Comparison of ENCODE assay signal across 1 cellular context in the genomic region with DNA sequence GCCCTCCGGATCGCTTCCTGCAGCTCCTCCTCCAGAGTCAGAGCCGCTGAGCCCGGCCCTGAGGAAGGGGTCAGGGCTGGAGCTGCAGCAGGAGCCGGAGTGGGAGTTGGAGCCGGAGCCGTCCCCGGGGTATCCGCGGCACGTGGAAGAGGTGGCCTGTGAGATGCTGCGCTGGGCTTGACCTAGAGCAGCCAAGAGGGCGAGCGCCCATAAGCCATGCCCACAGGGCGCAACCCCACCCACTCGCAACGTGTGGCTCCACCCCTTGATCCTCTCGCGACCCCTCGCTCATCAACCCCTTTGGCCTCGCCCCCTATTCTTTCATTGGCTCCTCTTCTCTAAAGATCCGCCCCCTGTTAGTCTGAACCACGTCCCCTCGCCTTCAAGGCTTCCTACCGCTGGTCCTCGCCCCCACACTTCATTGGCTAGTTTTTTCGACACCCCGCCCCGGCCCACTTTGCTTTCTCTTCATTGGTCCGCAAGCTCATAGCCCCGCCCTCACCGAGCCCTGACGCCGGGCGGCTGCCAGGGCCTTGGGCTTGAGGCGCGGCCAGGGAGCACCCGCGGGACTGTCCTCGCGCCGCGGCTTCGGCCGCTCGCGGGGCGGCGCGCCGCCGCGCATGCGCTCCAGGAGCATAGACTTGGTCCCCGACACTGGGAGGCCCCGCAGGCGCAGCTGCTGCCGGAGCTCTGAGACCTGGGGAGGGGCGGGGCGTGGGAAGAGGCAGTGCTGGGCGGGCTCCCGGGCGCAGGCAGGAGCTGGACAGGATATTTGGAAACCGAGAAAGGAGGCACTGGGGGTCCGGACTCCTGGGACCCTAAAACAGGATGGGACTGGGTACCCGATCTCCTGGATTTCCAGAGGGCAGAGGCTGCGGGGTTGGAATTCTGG.
TF ChIP-seq lines count a peak whose summit lies in the region.

No MANE protein-coding gene starts in this region.

TF ChIP-seq in HEK293, 187 proteins besides CTCF, POLR2A, EP300 and RAD21 (continued from another document and continues in another):
- TF ChIP-seq, protein P1, sequence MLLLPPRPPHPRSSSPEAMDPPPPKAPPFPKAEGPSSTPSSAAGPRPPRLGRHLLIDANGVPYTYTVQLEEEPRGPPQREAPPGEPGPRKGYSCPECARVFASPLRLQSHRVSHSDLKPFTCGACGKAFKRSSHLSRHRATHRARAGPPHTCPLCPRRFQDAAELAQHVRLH (tag by site-specific recombination; IDR thresholded peaks at IDR 0.05) = 0 out of 2 replicates have a peak, but pooled peaks have one; percentile 40
- TF ChIP-seq ZNF394 (tag by site-specific recombination; IDR thresholded peaks at IDR 0.05; ENCODE audit: borderline replicate concordance) (no peak), BCL11A (tag by site-specific recombination; IDR thresholded peaks at IDR 0.05; ENCODE audit: low read depth) (0 out of 2 replicates have a peak, but pooled peaks have one; percentile 13), ZNF785 (tag by site-specific recombination; IDR thresholded peaks at IDR 0.05) (no peak), ZBTB17 (tag by site-specific recombination; IDR thresholded peaks at IDR 0.05) (peak; percentile 74), TRIM28 (IDR thresholded peaks at IDR 0.05; ENCODE audit: borderline replicate concordance, low read length) (no peak), ZNF335 (tag by site-specific recombination; conservative IDR thresholded peaks at IDR 0.05) (peak; percentile 55), ZNF76 (tag by site-specific recombination; IDR thresholded peaks at IDR 0.05; ENCODE audit: borderline replicate concordance, low read depth) (no peak), ZNF654 (tag by site-specific recombination; IDR thresholded peaks at IDR 0.05; ENCODE audit: low read depth) (no peak), EGR2 (tag by site-specific recombination; IDR thresholded peaks at IDR 0.05; ENCODE audit: low read depth) (peak; percentile 67), ZNF112 (tag by site-specific recombination; IDR thresholded peaks at IDR 0.05) (no peak), ZFHX2 (tag by site-specific recombination; conservative IDR thresholded peaks at IDR 0.05) (peak; percentile 79), ZNF366 (tag by site-specific recombination; conservative IDR thresholded peaks at IDR 0.05) (peak; percentile 77), ZNF202 (tag by site-specific recombination; IDR thresholded peaks at IDR 0.05; ENCODE audit: borderline replicate concordance) (no peak), SP3 (tag by site-specific recombination; IDR thresholded peaks at IDR 0.05) (peak; percentile 98), HOXA7 (CRISPR knock-in tag; IDR thresholded peaks at IDR 0.05; ENCODE audit: borderline replicate concordance) (no peak), ZBTB8A (tag by site-specific recombination; IDR thresholded peaks at IDR 0.05) (peak; percentile 98), ZNF544 (tag by site-specific recombination; IDR thresholded peaks at IDR 0.05) (no peak), ZNF558 (tag by site-specific recombination; IDR thresholded peaks at IDR 0.05) (no peak), ZNF302 (tag by site-specific recombination; IDR thresholded peaks at IDR 0.05; ENCODE audit: low read depth) (no peak), ZNF596 (tag by site-specific recombination; IDR thresholded peaks at IDR 0.05) (no peak), KLF7 (tag by site-specific recombination; IDR thresholded peaks at IDR 0.05; ENCODE audit: borderline replicate concordance) (peak; percentile 41; the same call in 1 of the 2 replicates), ZNF670 (tag by site-specific recombination; IDR thresholded peaks at IDR 0.05; ENCODE audit: low read depth) (no peak), ZNF510 (tag by site-specific recombination; IDR thresholded peaks at IDR 0.05; ENCODE audit: insufficient replicate concordance) (no peak), YY1 (tag by site-specific recombination; IDR thresholded peaks at IDR 0.05) (no peak), ZBTB1 (tag by site-specific recombination; IDR thresholded peaks at IDR 0.05) (no peak), ZNF585B (tag by site-specific recombination; IDR thresholded peaks at IDR 0.05) (no peak)
- TF ChIP-seq, protein P2, sequence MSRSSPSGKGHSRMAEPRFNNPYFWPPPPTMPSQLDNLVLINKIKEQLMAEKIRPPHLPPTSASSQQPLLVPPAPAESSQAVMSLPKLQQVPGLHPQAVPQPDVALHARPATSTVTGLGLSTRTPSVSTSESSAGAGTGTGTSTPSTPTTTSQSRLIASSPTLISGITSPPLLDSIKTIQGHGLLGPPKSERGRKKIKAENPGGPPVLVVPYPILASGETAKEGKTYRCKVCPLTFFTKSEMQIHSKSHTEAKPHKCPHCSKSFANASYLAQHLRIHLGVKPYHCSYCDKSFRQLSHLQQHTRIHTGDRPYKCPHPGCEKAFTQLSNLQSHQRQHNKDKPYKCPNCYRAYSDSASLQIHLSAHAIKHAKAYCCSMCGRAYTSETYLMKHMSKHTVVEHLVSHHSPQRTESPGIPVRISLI (tag by site-specific recombination; IDR thresholded peaks at IDR 0.05) = no peak
- TF ChIP-seq, protein P3, sequence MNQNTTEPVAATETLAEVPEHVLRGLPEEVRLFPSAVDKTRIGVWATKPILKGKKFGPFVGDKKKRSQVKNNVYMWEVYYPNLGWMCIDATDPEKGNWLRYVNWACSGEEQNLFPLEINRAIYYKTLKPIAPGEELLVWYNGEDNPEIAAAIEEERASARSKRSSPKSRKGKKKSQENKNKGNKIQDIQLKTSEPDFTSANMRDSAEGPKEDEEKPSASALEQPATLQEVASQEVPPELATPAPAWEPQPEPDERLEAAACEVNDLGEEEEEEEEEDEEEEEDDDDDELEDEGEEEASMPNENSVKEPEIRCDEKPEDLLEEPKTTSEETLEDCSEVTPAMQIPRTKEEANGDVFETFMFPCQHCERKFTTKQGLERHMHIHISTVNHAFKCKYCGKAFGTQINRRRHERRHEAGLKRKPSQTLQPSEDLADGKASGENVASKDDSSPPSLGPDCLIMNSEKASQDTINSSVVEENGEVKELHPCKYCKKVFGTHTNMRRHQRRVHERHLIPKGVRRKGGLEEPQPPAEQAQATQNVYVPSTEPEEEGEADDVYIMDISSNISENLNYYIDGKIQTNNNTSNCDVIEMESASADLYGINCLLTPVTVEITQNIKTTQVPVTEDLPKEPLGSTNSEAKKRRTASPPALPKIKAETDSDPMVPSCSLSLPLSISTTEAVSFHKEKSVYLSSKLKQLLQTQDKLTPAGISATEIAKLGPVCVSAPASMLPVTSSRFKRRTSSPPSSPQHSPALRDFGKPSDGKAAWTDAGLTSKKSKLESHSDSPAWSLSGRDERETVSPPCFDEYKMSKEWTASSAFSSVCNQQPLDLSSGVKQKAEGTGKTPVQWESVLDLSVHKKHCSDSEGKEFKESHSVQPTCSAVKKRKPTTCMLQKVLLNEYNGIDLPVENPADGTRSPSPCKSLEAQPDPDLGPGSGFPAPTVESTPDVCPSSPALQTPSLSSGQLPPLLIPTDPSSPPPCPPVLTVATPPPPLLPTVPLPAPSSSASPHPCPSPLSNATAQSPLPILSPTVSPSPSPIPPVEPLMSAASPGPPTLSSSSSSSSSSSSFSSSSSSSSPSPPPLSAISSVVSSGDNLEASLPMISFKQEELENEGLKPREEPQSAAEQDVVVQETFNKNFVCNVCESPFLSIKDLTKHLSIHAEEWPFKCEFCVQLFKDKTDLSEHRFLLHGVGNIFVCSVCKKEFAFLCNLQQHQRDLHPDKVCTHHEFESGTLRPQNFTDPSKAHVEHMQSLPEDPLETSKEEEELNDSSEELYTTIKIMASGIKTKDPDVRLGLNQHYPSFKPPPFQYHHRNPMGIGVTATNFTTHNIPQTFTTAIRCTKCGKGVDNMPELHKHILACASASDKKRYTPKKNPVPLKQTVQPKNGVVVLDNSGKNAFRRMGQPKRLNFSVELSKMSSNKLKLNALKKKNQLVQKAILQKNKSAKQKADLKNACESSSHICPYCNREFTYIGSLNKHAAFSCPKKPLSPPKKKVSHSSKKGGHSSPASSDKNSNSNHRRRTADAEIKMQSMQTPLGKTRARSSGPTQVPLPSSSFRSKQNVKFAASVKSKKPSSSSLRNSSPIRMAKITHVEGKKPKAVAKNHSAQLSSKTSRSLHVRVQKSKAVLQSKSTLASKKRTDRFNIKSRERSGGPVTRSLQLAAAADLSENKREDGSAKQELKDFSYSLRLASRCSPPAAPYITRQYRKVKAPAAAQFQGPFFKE (tag by site-specific recombination; IDR thresholded peaks at IDR 0.05; ENCODE audit: borderline replicate concordance) = no peak
- TF ChIP-seq, protein P4, sequence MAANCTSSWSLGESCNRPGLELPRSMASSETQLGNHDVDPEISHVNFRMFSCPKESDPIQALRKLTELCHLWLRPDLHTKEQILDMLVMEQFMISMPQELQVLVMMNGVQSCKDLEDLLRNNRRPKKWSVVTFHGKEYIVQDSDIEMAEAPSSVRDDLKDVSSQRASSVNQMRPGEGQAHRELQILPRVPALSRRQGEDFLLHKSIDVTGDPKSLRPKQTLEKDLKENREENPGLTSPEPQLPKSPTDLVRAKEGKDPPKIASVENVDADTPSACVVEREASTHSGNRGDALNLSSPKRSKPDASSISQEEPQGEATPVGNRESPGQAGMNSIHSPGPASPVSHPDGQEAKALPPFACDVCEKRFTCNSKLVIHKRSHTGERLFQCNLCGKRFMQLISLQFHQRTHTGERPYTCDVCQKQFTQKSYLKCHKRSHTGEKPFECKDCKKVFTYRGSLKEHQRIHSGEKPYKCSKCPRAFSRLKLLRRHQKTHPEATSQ (tag by site-specific recombination; IDR thresholded peaks at IDR 0.05) = no peak
- TF ChIP-seq, protein P5, sequence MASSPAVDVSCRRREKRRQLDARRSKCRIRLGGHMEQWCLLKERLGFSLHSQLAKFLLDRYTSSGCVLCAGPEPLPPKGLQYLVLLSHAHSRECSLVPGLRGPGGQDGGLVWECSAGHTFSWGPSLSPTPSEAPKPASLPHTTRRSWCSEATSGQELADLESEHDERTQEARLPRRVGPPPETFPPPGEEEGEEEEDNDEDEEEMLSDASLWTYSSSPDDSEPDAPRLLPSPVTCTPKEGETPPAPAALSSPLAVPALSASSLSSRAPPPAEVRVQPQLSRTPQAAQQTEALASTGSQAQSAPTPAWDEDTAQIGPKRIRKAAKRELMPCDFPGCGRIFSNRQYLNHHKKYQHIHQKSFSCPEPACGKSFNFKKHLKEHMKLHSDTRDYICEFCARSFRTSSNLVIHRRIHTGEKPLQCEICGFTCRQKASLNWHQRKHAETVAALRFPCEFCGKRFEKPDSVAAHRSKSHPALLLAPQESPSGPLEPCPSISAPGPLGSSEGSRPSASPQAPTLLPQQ (tag by site-specific recombination; IDR thresholded peaks at IDR 0.05) = 0 out of 2 replicates have a peak, but pooled peaks have one; percentile 7
- TF ChIP-seq, protein P6, sequence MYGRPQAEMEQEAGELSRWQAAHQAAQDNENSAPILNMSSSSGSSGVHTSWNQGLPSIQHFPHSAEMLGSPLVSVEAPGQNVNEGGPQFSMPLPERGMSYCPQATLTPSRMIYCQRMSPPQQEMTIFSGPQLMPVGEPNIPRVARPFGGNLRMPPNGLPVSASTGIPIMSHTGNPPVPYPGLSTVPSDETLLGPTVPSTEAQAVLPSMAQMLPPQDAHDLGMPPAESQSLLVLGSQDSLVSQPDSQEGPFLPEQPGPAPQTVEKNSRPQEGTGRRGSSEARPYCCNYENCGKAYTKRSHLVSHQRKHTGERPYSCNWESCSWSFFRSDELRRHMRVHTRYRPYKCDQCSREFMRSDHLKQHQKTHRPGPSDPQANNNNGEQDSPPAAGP (tag by site-specific recombination; IDR thresholded peaks at IDR 0.05) = no peak
- TF ChIP-seq, protein P7, sequence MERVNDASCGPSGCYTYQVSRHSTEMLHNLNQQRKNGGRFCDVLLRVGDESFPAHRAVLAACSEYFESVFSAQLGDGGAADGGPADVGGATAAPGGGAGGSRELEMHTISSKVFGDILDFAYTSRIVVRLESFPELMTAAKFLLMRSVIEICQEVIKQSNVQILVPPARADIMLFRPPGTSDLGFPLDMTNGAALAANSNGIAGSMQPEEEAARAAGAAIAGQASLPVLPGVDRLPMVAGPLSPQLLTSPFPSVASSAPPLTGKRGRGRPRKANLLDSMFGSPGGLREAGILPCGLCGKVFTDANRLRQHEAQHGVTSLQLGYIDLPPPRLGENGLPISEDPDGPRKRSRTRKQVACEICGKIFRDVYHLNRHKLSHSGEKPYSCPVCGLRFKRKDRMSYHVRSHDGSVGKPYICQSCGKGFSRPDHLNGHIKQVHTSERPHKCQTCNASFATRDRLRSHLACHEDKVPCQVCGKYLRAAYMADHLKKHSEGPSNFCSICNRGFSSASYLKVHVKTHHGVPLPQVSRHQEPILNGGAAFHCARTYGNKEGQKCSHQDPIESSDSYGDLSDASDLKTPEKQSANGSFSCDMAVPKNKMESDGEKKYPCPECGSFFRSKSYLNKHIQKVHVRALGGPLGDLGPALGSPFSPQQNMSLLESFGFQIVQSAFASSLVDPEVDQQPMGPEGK (tag by site-specific recombination; IDR thresholded peaks at IDR 0.05) = no peak
- TF ChIP-seq, protein P8, sequence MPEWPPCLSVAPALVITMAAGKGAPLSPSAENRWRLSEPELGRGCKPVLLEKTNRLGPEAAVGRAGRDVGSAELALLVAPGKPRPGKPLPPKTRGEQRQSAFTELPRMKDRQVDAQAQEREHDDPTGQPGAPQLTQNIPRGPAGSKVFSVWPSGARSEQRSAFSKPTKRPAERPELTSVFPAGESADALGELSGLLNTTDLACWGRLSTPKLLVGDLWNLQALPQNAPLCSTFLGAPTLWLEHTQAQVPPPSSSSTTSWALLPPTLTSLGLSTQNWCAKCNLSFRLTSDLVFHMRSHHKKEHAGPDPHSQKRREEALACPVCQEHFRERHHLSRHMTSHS (tag by site-specific recombination; IDR thresholded peaks at IDR 0.05) = no peak
- TF ChIP-seq, protein P9, sequence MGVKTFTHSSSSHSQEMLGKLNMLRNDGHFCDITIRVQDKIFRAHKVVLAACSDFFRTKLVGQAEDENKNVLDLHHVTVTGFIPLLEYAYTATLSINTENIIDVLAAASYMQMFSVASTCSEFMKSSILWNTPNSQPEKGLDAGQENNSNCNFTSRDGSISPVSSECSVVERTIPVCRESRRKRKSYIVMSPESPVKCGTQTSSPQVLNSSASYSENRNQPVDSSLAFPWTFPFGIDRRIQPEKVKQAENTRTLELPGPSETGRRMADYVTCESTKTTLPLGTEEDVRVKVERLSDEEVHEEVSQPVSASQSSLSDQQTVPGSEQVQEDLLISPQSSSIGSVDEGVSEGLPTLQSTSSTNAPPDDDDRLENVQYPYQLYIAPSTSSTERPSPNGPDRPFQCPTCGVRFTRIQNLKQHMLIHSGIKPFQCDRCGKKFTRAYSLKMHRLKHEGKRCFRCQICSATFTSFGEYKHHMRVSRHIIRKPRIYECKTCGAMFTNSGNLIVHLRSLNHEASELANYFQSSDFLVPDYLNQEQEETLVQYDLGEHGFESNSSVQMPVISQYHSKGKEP (tag by site-specific recombination; IDR thresholded peaks at IDR 0.05) = no peak
- TF ChIP-seq, protein P10, sequence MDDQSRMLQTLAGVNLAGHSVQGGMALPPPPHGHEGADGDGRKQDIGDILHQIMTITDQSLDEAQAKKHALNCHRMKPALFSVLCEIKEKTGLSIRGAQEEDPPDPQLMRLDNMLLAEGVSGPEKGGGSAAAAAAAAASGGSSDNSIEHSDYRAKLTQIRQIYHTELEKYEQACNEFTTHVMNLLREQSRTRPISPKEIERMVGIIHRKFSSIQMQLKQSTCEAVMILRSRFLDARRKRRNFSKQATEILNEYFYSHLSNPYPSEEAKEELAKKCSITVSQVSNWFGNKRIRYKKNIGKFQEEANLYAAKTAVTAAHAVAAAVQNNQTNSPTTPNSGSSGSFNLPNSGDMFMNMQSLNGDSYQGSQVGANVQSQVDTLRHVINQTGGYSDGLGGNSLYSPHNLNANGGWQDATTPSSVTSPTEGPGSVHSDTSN (CRISPR knock-in tag; IDR thresholded peaks at IDR 0.05) = peak; percentile 43; the same call in 1 of the 2 replicates
